In genomic region chr1:161235957-161236775, GRCh38 we compare ENCODE assay signal across 19 cellular contexts. TPM values are rescaled to one million over a fixed set of nuclear protein-coding genes. Genes with fewer than 3 reads are reported as not detected.
A peak's percentile ranks its signal among the peaks of the same experiment; 100 is the strongest.
DNase-seq lines count a peak whose midpoint lies in the region; ATAC-seq and TF ChIP-seq lines count a peak whose summit lies in the region.
"Had no signal": no experiment of that assay in that cellular context is flagged by ENCODE, and none has a peak within 500 bp of the region (broad histone marks: within the 10 kb centered on the region; RNA-seq: fewer than 3 reads in every experiment).

No MANE protein-coding gene starts in this region.

- TF ChIP-seq EP300 in stomach (IDR thresholded peaks at IDR 0.05): no peak

- no TSS peak for BruUV-seq in MCF 10A (replicated peaks; lab: Mats Ljungman, UMichigan)

- WGBS in stomach, 5 donors: 51 to 71% (median 64%) methylated on average over 4 to 5 of the region's 5 CpGs

- H3K27me3 Mint-ChIP-seq in MCF 10A (ENCODE audit: insufficient read depth, unreplicated experiment): no peaks in the 10 kb centered on the region

- no peak for TF ChIP-seq POLR2A in stomach (IDR thresholded peaks at IDR 0.05)

- POLR2A ChIA-PET in MCF 10A (lab: Yijun Ruan, JAX): interaction anchor here (0.7 to 1.2 kb wide), 4 partner anchors 8 to 153 kb away, joined by 3 to 4 read pairs (median 4); partner anchors contain the start of gene TOMM40L

- H3K36me3 Mint-ChIP-seq in MCF 10A (ENCODE audit: insufficient read depth, unreplicated experiment): peaks cover 13% of the 10 kb centered on the region
- H3K36me3 Mint-ChIP-seq: T-cell had no signal

- no peaks in the 10 kb centered on the region for H3K9me3 Mint-ChIP-seq in MCF 10A (ENCODE audit: unreplicated experiment)
- H3K9me3 Mint-ChIP-seq: T-cell had no signal

- ATAC-seq in left lobe of liver: peak; percentile 2
- ATAC-seq: T-cell had no signal

- no peak overlapping the region for H3K4me3 Mint-ChIP-seq in MCF 10A (ENCODE audit: unreplicated experiment)
- H3K4me3 Mint-ChIP-seq: T-cell had no signal

- no peaks in the 10 kb centered on the region for H3K4me1 ChIP-seq in stomach
- H3K4me1 ChIP-seq: Peyer's patch had no signal

- H3K4me1 Mint-ChIP-seq in MCF 10A (ENCODE audit: insufficient read depth, unreplicated experiment): peaks cover 6% of the 10 kb centered on the region
- H3K4me1 Mint-ChIP-seq: T-cell had no signal

- H3K36me3 ChIP-seq in stomach: no peaks in the 10 kb centered on the region
- H3K36me3 ChIP-seq: Peyer's patch had no signal

- TF ChIP-seq CTCF in MCF 10A (IDR thresholded peaks at IDR 0.05; ENCODE audit: unreplicated experiment) (no peak), stomach (IDR thresholded peaks at IDR 0.05) (no peak)

- in situ Hi-C loops in T47D (cut with HindIII; ENCODE audit: low pct_unique_long_range_greater_than_20kb, low sequenced_read_pairs): no loop called here

- H3K9me3 ChIP-seq in stomach: no peaks in the 10 kb centered on the region
- H3K9me3 ChIP-seq: Peyer's patch, SK-N-SH had no signal

- peaks cover 0 to 6% (median 0%) of the 10 kb centered on the region in 3 donors for H3K27me3 ChIP-seq in stomach
- H3K27me3 ChIP-seq: Peyer's patch had no signal

- H3K4me3 ChIP-seq in stomach: no peak overlapping the region
- H3K4me3 ChIP-seq: Peyer's patch had no signal

- DNase-seq in T47D (ENCODE audit: low read depth in 1 of 2, low spot score in 1 of 2) (peak; percentile 70 to 88), MCF 10A (ENCODE audit: unreplicated experiment) (no peak), left lobe of liver (ENCODE audit: low spot score) (no peak), renal cortical epithelial cell (ENCODE audit: low read depth) (peak; percentile 9), stomach (no peak), NCI-H2107 (lab: John Stamatoyannopoulos, UW) (no peak)
- DNase-seq: COR-L47, Karpas-422, MM.1S, NCI-H1092 treated with DMSO at 0.1 percent for 48 hours, NCI-H1694 treated with DMSO at 0.1 percent for 48 hours, NCI-H2171 treated with DMSO at 0.1 percent for 48 hours, NCI-H82, Peyer's patch, Right ventricle myocardium superior, SK-N-SH, T-cell had no signal

- H3K27ac Mint-ChIP-seq in MCF 10A (ENCODE audit: low read depth, unreplicated experiment): no peak overlapping the region
- H3K27ac Mint-ChIP-seq: T-cell had no signal

- intact Hi-C loops in MCF 10A (cut with micrococcal nuclease) (no loop called here), stomach (cut with DNase I; ENCODE audit: low total_unique reads) (no loop called here)

- CTCF ChIA-PET in MCF 10A (lab: Yijun Ruan, JAX): interaction anchor here (0.5 to 9.4 kb wide), 7 partner anchors 8 to 204 kb away, joined by 3 to 128 read pairs (median 4); partner anchors contain the start of genes PCP4L1 and TOMM40L

- no peak overlapping the region for H3K27ac ChIP-seq in stomach
- H3K27ac ChIP-seq: Peyer's patch had no signal

RNA-seq across cellular contexts. Expression of gene NR1I3, which starts 1.8 kb away (rescaled TPM):
- not detected in 2 replicates for total RNA-seq in MCF 10A (2022)
- total RNA-seq in left lobe of liver: 158 TPM
- total RNA-seq in renal cortical epithelial cell: not detected in 2 replicates
- total RNA-seq in stomach: under 1 TPM in 1 of 5 donors, not detected in 4; 0.55 TPM
- not detected for polyA plus RNA-seq in stomach
- total RNA-seq: H1, NCI-H460, Right ventricle myocardium superior, T-cell had no signal
- polyA plus RNA-seq: H1, SK-N-SH had no signal

RNA-seq across cellular contexts. Expression of gene TOMM40L, which starts 10.3 kb away (rescaled TPM):
- total RNA-seq in MCF 10A (2022) (10.0 and 12.3 TPM in 2 replicates), left lobe of liver (6.3 TPM), renal cortical epithelial cell (16.5 and 17.4 TPM in 2 replicates), stomach (1 to 10 TPM in 4 of 5 donors, under 1 TPM in 1; 0.58 to 7.3 (median 5.8) TPM)
- polyA plus RNA-seq in stomach: 1 to 10 TPM; 7.9 to 9.9 (median 9.8) TPM

RNA-seq across cellular contexts. Expression of gene APOA2, which starts 12.7 kb away (rescaled TPM):
- total RNA-seq in MCF 10A (2022): not detected in 2 replicates
- 4,148 TPM for total RNA-seq in left lobe of liver
- total RNA-seq in renal cortical epithelial cell: not detected in 2 replicates
- total RNA-seq in stomach: 1 to 10 TPM in 1 of 5 donors, not detected in 4; 5.3 TPM
- not detected for polyA plus RNA-seq in stomach
- total RNA-seq: H1, NCI-H460, Peyer's patch had no signal
- polyA plus RNA-seq: H1, SK-N-SH had no signal

RNA-seq across cellular contexts. Expression of gene FCER1G, which starts 21.1 kb away (rescaled TPM):
- total RNA-seq in MCF 10A (2022) (1.0 and 2.1 TPM in 2 replicates), left lobe of liver (13.4 TPM), renal cortical epithelial cell (not detected in 2 replicates), stomach (10 to 100 TPM in 2 of 5 donors, 1 to 10 TPM in 2, not detected in 1; 1.4 to 27.0 (median 7.4) TPM)
- 100 to 1,000 TPM in 1 of 3 donors, 10 to 100 TPM in 2; 35.4 to 101 (median 50.6) TPM for polyA plus RNA-seq in stomach
- total RNA-seq: H1, NCI-H460 had no signal

RNA-seq across cellular contexts. Expression of gene PCP4L1, which starts 22.4 kb away (rescaled TPM):
- total RNA-seq in MCF 10A (2022) (not detected in 2 replicates), left lobe of liver (5.1 TPM), renal cortical epithelial cell (0.30 TPM in 1 of 2 replicates, not detected in the other), stomach (10 to 100 TPM in 2 of 5 donors, not detected in 3; 17.6 to 19.4 TPM)
- polyA plus RNA-seq in stomach: 10 to 100 TPM in 1 of 3 donors, not detected in 2; 12.6 TPM
- total RNA-seq: NCI-H460, Peyer's patch, T-cell had no signal
- polyA plus RNA-seq: SK-N-SH had no signal

Comparison
In these comparisons a context has a peak if more than half of its experiments do, and no peak if none do; other contexts are left out.
1. DNase-seq: peak in T47D (2 of 2) and renal cortical epithelial cell (single experiment); none in MCF 10A (single experiment), left lobe of liver (single experiment), stomach (single experiment) and NCI-H2107 (single experiment).
2. RNA of gene NR1I3, which starts 1.8 kb away (total RNA-seq): 158 TPM in left lobe of liver (single experiment); not detected in MCF 10A, not detected in renal cortical epithelial cell and 0.55 TPM in stomach; every median in the first group is over 100 times any median in the second.
3. RNA of gene APOA2, which starts 12.7 kb away (total RNA-seq): 4,148 TPM in left lobe of liver (single experiment); not detected in MCF 10A, not detected in renal cortical epithelial cell and 5.3 TPM in stomach; every median in the first group is over 100 times any median in the second.